14 cellular contexts compared by ENCODE assay signal in the genomic region with DNA sequence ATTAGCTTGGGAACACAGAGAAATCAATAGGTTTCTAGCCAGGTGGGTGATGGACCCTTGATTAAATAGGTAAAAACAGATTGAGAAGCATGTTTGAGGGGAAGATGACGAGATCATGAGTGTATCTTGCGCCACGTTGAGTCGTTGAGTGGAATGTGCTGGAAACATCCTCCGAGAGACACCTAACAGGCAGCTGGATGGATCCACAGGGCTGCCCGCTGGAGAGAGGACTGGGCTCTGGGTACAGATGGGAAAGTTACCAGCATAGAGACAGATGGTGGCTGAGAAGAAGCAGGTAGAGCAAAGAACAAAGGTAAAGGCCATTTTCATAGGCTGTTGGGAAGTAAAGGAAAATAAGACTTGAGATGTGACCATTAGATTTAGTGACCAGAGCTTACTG. TPM values are rescaled to one million over a fixed set of nuclear protein-coding genes. Genes with fewer than 3 reads are reported as not detected.
DNase-seq lines count a peak whose midpoint lies in the region; ATAC-seq and TF ChIP-seq lines count a peak whose summit lies in the region.
"Had no signal": no experiment of that assay in that cellular context is flagged by ENCODE, and none has a peak within 500 bp of the region (broad histone marks: within the 10 kb centered on the region; RNA-seq: fewer than 3 reads in every experiment).

No MANE protein-coding gene starts in this region.

- H2AFZ ChIP-seq in H9 (ENCODE audit: low read length) = no peak overlapping the region

- BruUV-seq in A673 (replicated peaks; lab: Mats Ljungman, UMichigan) = no TSS peak

- H2BK15ac ChIP-seq in H9 (ENCODE audit: low read depth, low read length) (no peak overlapping the region), mesendoderm (replicated peaks; ENCODE audit: low read depth) (no peak overlapping the region)

- H3T11ph ChIP-seq in H9 (ENCODE audit: low read length) = no peak overlapping the region

- H3K36me3 Mint-ChIP-seq in CD4-positive, CD25-positive, alpha-beta regulatory T cell = no peaks in the 10 kb centered on the region
- no peaks in the 10 kb centered on the region for H3K36me3 Mint-ChIP-seq in H9 (ENCODE audit: insufficient read depth in 1 of 3, low read depth in 3 of 3)
- peaks cover 21% of the 10 kb centered on the region for H3K36me3 Mint-ChIP-seq in activated T-helper 1 cell treated with anti-CD3 and anti-CD28 coated beads, Interleukin-12 subunit alpha, Interleukin-12 subunit beta, Interleukin-2, Interleukin-4 antibody, amounts not matched to agents 30 ng/mL and 10 ng/mL and 1 ng/mL, durations not matched to agents 14 hours and 24 hours and 36 hours (ENCODE audit: low read depth)
- H3K36me3 Mint-ChIP-seq: naive thymus-derived CD8-positive, alpha-beta T cell had no signal

- no peak overlapping the region for H3K4me2 ChIP-seq in H9 (ENCODE audit: insufficient read depth, insufficient read length, low read length)
- no peak overlapping the region for H3K4me2 ChIP-seq in mesendoderm (ENCODE audit: low read length)

- H3K4ac ChIP-seq in H9 (ENCODE audit: low read depth, low read length) = no peak overlapping the region
- no peak overlapping the region for H3K4ac ChIP-seq in mesendoderm (ENCODE audit: low read depth, low read length)

- no peak overlapping the region for H2BK12ac ChIP-seq in H9 (ENCODE audit: insufficient read length, low read depth, low read length)

- H3K4me1 ChIP-seq in CD4-positive, CD25-positive, alpha-beta regulatory T cell (ENCODE audit: control insufficient read depth, insufficient read depth, low read length, poor library complexity, severe bottlenecking) = peaks cover 23% of the 10 kb centered on the region
- H3K4me1 ChIP-seq in H9 (ENCODE audit: insufficient read depth, low read length) (peaks cover 6% of the 10 kb centered on the region), mesendoderm (ENCODE audit: control insufficient read depth, low read depth, low read length) (peaks cover 11% of the 10 kb centered on the region), A673 (ENCODE audit: insufficient read depth, low read length, poor library complexity, severe bottlenecking) (peaks cover 10% of the 10 kb centered on the region)
- H3K4me1 ChIP-seq: sigmoid colon had no signal

- DNase-seq in CD4-positive, CD25-positive, alpha-beta regulatory T cell = no peak
- peak; percentile 15 for DNase-seq in H9
- no peak for DNase-seq in activated T-helper 1 cell treated with anti-CD3 and anti-CD28 coated beads, Interleukin-12 subunit alpha, Interleukin-12 subunit beta, Interleukin-2, Interleukin-4 antibody, amounts not matched to agents 30 ng/mL and 10 ng/mL and 1 ng/mL, durations not matched to agents 14 hours and 24 hours and 36 hours (ENCODE audit: low spot score)
- no peak for DNase-seq in mesendoderm
- DNase-seq in A673 (ENCODE audit: low spot score) = no peak
- no peak for DNase-seq in kidney tubule cell (ENCODE audit: low spot score)
- no peak for DNase-seq in NCI-H345 treated with DMSO at 0.1 percent for 48 hours (lab: John Stamatoyannopoulos, UW; ENCODE audit: unreplicated experiment)
- DNase-seq: activated T-cell treated with anti-CD3 and anti-CD28 coated beads, Interleukin-2, amount 50 U/mL, for 48 hours; brain microvascular endothelial cell; COR-L47; cortex of kidney; naive thymus-derived CD8-positive, alpha-beta T cell; NCI-H2081 treated with DMSO at 0.1 percent for 48 hours; sigmoid colon had no signal

- peaks cover 5 to 41% (median 25%) of the 10 kb centered on the region in 4 donors for H3K4me1 Mint-ChIP-seq in CD4-positive, CD25-positive, alpha-beta regulatory T cell
- H3K4me1 Mint-ChIP-seq in H9 = peaks cover 8 to 18% of the 10 kb centered on the region in 2 experiments; a peak in 3 of 4 replicates
- H3K4me1 Mint-ChIP-seq in activated T-helper 1 cell treated with anti-CD3 and anti-CD28 coated beads, Interleukin-12 subunit alpha, Interleukin-12 subunit beta, Interleukin-2, Interleukin-4 antibody, amounts not matched to agents 30 ng/mL and 10 ng/mL and 1 ng/mL, durations not matched to agents 14 hours and 24 hours and 36 hours (ENCODE audit: low read depth) = peaks cover 59% of the 10 kb centered on the region

- intact Hi-C loops in activated T-helper 1 cell treated with anti-CD3 and anti-CD28 coated beads, Interleukin-12 subunit alpha, Interleukin-12 subunit beta, Interleukin-2, Interleukin-4 antibody, amounts not matched to agents 30 ng/mL and 10 ng/mL and 1 ng/mL, durations not matched to agents 14 hours and 24 hours and 36 hours (cut with micrococcal nuclease) = no loop called here
- intact Hi-C loops in A673 (cut with micrococcal nuclease; ENCODE audit: unreplicated experiment) = no loop called here

- H3K56ac ChIP-seq in H9 (ENCODE audit: insufficient read length, low read depth, low read length) (no peak overlapping the region), mesendoderm (ENCODE audit: low read length) (no peak overlapping the region)

- no peaks in the 10 kb centered on the region for H3K9me3 ChIP-seq in CD4-positive, CD25-positive, alpha-beta regulatory T cell (ENCODE audit: control insufficient read depth in 2 of 2, low read length in 2 of 2)
- H3K9me3 ChIP-seq in H9 (ENCODE audit: control insufficient read depth, low read depth, low read length) = no peaks in the 10 kb centered on the region
- H3K9me3 ChIP-seq in A673 (ENCODE audit: low read depth, low read length, poor library complexity, severe bottlenecking) = no peaks in the 10 kb centered on the region
- H3K9me3 ChIP-seq: sigmoid colon had no signal

- H3K79me1 ChIP-seq in H9 (ENCODE audit: insufficient read depth, low read depth, low read length, poor library complexity, severe bottlenecking) (no peaks in the 10 kb centered on the region), mesendoderm (ENCODE audit: low read length) (no peaks in the 10 kb centered on the region)

- no peaks in the 10 kb centered on the region for H3K36me3 ChIP-seq in CD4-positive, CD25-positive, alpha-beta regulatory T cell (ENCODE audit: control insufficient read depth, insufficient read depth, low read length)
- H3K36me3 ChIP-seq in mesendoderm (ENCODE audit: control insufficient read depth, insufficient read depth, low read length) (no peaks in the 10 kb centered on the region), A673 (ENCODE audit: insufficient read depth, low read length, poor library complexity, severe bottlenecking) (no peaks in the 10 kb centered on the region)
- H3K36me3 ChIP-seq: brain microvascular endothelial cell, sigmoid colon had no signal

- H2BK5ac ChIP-seq in H9 (ENCODE audit: insufficient read length, low read length) (no peak overlapping the region), mesendoderm (ENCODE audit: low read length) (no peak overlapping the region)

- no peak overlapping the region for H3K4me3 Mint-ChIP-seq in CD4-positive, CD25-positive, alpha-beta regulatory T cell
- H3K4me3 Mint-ChIP-seq in H9 = no peak overlapping the region
- no peak overlapping the region for H3K4me3 Mint-ChIP-seq in activated T-helper 1 cell treated with anti-CD3 and anti-CD28 coated beads, Interleukin-12 subunit alpha, Interleukin-12 subunit beta, Interleukin-2, Interleukin-4 antibody, amounts not matched to agents 30 ng/mL and 10 ng/mL and 1 ng/mL, durations not matched to agents 14 hours and 24 hours and 36 hours

- H3K9ac ChIP-seq in H9 (ENCODE audit: extremely low read depth, insufficient read length, low read length) (no peak overlapping the region), mesendoderm (ENCODE audit: low read length) (no peak overlapping the region)

- H3K79me2 ChIP-seq in H9 (ENCODE audit: insufficient read depth, low read length) (no peaks in the 10 kb centered on the region), mesendoderm (ENCODE audit: control insufficient read depth, insufficient read depth, low read length) (no peaks in the 10 kb centered on the region)

- no peaks in the 10 kb centered on the region for H4K20me1 ChIP-seq in H9 (ENCODE audit: control insufficient read depth, insufficient read depth, insufficient read length)

- no peak overlapping the region for H3K14ac ChIP-seq in H9 (ENCODE audit: insufficient read depth, low read length)

- POLR2A ChIA-PET in A673 (lab: Charles Lee; ENCODE audit: low non-redundant PET) = interaction anchor here (0.6 kb wide), 1 partner anchor 71 kb away, joined by 3 read pairs; no protein-coding TSS in a partner anchor

- no CpG with 5 or more reads among the region's 6 CpGs for WGBS in H9 (ENCODE audit: extremely low coverage, insufficient read length, low lambda C conversion rate)
- no CpG with 5 or more reads among the region's 6 CpGs for WGBS in mesendoderm (ENCODE audit: extremely low coverage, insufficient coverage, low lambda C conversion rate)

- CTCF ChIA-PET in A673 (lab: Charles Lee) = no interaction called here

- H3K27me3 Mint-ChIP-seq in CD4-positive, CD25-positive, alpha-beta regulatory T cell = no peaks in the 10 kb centered on the region
- H3K27me3 Mint-ChIP-seq in H9 (ENCODE audit: low read depth) = peaks cover 10% of the 10 kb centered on the region
- H3K27me3 Mint-ChIP-seq in activated T-helper 1 cell treated with anti-CD3 and anti-CD28 coated beads, Interleukin-12 subunit alpha, Interleukin-12 subunit beta, Interleukin-2, Interleukin-4 antibody, amounts not matched to agents 30 ng/mL and 10 ng/mL and 1 ng/mL, durations not matched to agents 14 hours and 24 hours and 36 hours (ENCODE audit: insufficient read depth) = no peaks in the 10 kb centered on the region

- no peak for ATAC-seq in CD4-positive, CD25-positive, alpha-beta regulatory T cell (ENCODE audit: low read depth in 2 of 2)
- ATAC-seq: naive thymus-derived CD8-positive, alpha-beta T cell had no signal

- H4K5ac ChIP-seq in H9 (ENCODE audit: insufficient read length, low read depth, low read length) (no peak overlapping the region), mesendoderm (ENCODE audit: low read length) (no peak overlapping the region)

- H3K27ac ChIP-seq in CD4-positive, CD25-positive, alpha-beta regulatory T cell (ENCODE audit: insufficient read depth, low read length, poor library complexity, severe bottlenecking) = peak overlapping the region; percentile 37
- no peak overlapping the region for H3K27ac ChIP-seq in H9 (ENCODE audit: insufficient read length, low read depth, low read length)
- H3K27ac ChIP-seq in mesendoderm (ENCODE audit: low read depth, low read length) = no peak overlapping the region
- H3K27ac ChIP-seq in A673 (ENCODE audit: low read depth, low read length, poor library complexity, severe bottlenecking) = no peak overlapping the region
- H3K27ac ChIP-seq: brain microvascular endothelial cell, sigmoid colon had no signal

- no peak overlapping the region for H2BK20ac ChIP-seq in H9 (ENCODE audit: low read depth, low read length, poor library complexity, severe bottlenecking)

- peak overlapping the region in 2 of 3 donors; percentile 12 to 35 for H3K27ac Mint-ChIP-seq in CD4-positive, CD25-positive, alpha-beta regulatory T cell
- no peak overlapping the region for H3K27ac Mint-ChIP-seq in H9
- peak overlapping the region; percentile 49 for H3K27ac Mint-ChIP-seq in activated T-helper 1 cell treated with anti-CD3 and anti-CD28 coated beads, Interleukin-12 subunit alpha, Interleukin-12 subunit beta, Interleukin-2, Interleukin-4 antibody, amounts not matched to agents 30 ng/mL and 10 ng/mL and 1 ng/mL, durations not matched to agents 14 hours and 24 hours and 36 hours

- H3K9me3 Mint-ChIP-seq in CD4-positive, CD25-positive, alpha-beta regulatory T cell = no peaks in the 10 kb centered on the region
- H3K9me3 Mint-ChIP-seq in H9 = no peaks in the 10 kb centered on the region; a peak in 1 of 5 replicates
- H3K9me3 Mint-ChIP-seq in activated T-helper 1 cell treated with anti-CD3 and anti-CD28 coated beads, Interleukin-12 subunit alpha, Interleukin-12 subunit beta, Interleukin-2, Interleukin-4 antibody, amounts not matched to agents 30 ng/mL and 10 ng/mL and 1 ng/mL, durations not matched to agents 14 hours and 24 hours and 36 hours = no peaks in the 10 kb centered on the region
- H3K9me3 Mint-ChIP-seq: naive thymus-derived CD8-positive, alpha-beta T cell had no signal

- TF ChIP-seq CTCF in H9 (conservative IDR thresholded peaks at IDR 0.05) (no peak), A673 (conservative IDR thresholded peaks at IDR 0.05; ENCODE audit: low read depth, low read length) (no peak)

- H3K27me3 ChIP-seq in CD4-positive, CD25-positive, alpha-beta regulatory T cell (ENCODE audit: control insufficient read depth, insufficient read depth, low read length) = no peaks in the 10 kb centered on the region
- H3K27me3 ChIP-seq in H9 (ENCODE audit: insufficient read depth, low read length) (no peaks in the 10 kb centered on the region), mesendoderm (ENCODE audit: insufficient read depth, low read length, poor library complexity) (no peaks in the 10 kb centered on the region), A673 (replicated peaks; ENCODE audit: insufficient read depth, low read depth, low read length, poor library complexity) (no peaks in the 10 kb centered on the region)
- H3K27me3 ChIP-seq: brain microvascular endothelial cell, sigmoid colon had no signal

- H4K91ac ChIP-seq in H9 (ENCODE audit: insufficient read length, low read depth, low read length) = no peak overlapping the region

- H3K4me3 ChIP-seq in CD4-positive, CD25-positive, alpha-beta regulatory T cell (ENCODE audit: low read depth, low read length) = peak overlapping the region; percentile 34
- no peak overlapping the region for H3K4me3 ChIP-seq in mesendoderm (ENCODE audit: low read length)
- H3K4me3 ChIP-seq in A673 (ENCODE audit: low read depth, low read length, poor library complexity, severe bottlenecking) = no peak overlapping the region
- H3K4me3 ChIP-seq: sigmoid colon had no signal

- H3K18ac ChIP-seq in H9 (ENCODE audit: insufficient read length, low read depth, low read length) = no peak overlapping the region
- no peak overlapping the region for H3K18ac ChIP-seq in mesendoderm (ENCODE audit: low read length)

- H2BK120ac ChIP-seq in H9 (ENCODE audit: low read depth, low read length, poor library complexity, severe bottlenecking) (no peak overlapping the region), mesendoderm (ENCODE audit: low read depth, low read length) (no peak overlapping the region)

- H4K8ac ChIP-seq in H9 (replicated peaks; ENCODE audit: insufficient read length, low read depth, low read length) (no peak overlapping the region), mesendoderm (ENCODE audit: low read depth, low read length) (no peak overlapping the region)

- no peaks in the 10 kb centered on the region for H3K23me2 ChIP-seq in H9 (ENCODE audit: insufficient read length, low read depth, low read length, poor library complexity, severe bottlenecking)

- H3K23ac ChIP-seq in H9 (ENCODE audit: insufficient read length, low read depth, low read length) = no peak overlapping the region
- H3K23ac ChIP-seq in mesendoderm (ENCODE audit: low read length) = no peak overlapping the region

- H2AK5ac ChIP-seq in H9 (ENCODE audit: insufficient read length, low read length) = no peak overlapping the region
- peak overlapping the region; percentile 76 for H2AK5ac ChIP-seq in mesendoderm (ENCODE audit: low read length)

RNA-seq across cellular contexts. Expression of a gene that starts 15.6 kb away (rescaled TPM):
- 2.6 TPM for total RNA-seq in CD4-positive, CD25-positive, alpha-beta regulatory T cell
- 1 to 10 TPM; 1.6 to 4.4 (median 2.9) TPM for polyA plus RNA-seq in CD4-positive, CD25-positive, alpha-beta regulatory T cell
- 2.1 and 2.2 TPM in 2 replicates for total RNA-seq in H9 (2021)
- total RNA-seq in activated T-helper 1 cell treated with anti-CD3 and anti-CD28 coated beads, Interleukin-12 subunit alpha, Interleukin-12 subunit beta, Interleukin-2, Interleukin-4 antibody, amounts not matched to agents 30 ng/mL and 10 ng/mL and 1 ng/mL, durations not matched to agents 14 hours and 24 hours and 36 hours = 89.8 and 94.9 TPM in 2 replicates
- 4.5 TPM for polyA plus RNA-seq in mesendoderm (2013, experiment 1 of 2)
- polyA plus RNA-seq in mesendoderm (2013, experiment 2 of 2) = 5.8 TPM
- 4.1 and 6.9 TPM in 2 replicates for total RNA-seq in A673 (2021)

Comparison
In these comparisons a context has a peak if more than half of its experiments do, and no peak if none do; other contexts are left out.
1. H3K27ac Mint-ChIP-seq: peak in CD4-positive, CD25-positive, alpha-beta regulatory T cell (2 of 3) and activated T-helper 1 cell treated with anti-CD3 and anti-CD28 coated beads, Interleukin-12 subunit alpha, Interleukin-12 subunit beta, Interleukin-2, Interleukin-4 antibody, amounts not matched to agents 30 ng/mL and 10 ng/mL and 1 ng/mL, durations not matched to agents 14 hours and 24 hours and 36 hours (single experiment); none in H9 (0 of 3).
2. RNA of a gene that starts 15.6 kb away (total RNA-seq): 89.8 to 94.9 TPM in activated T-helper 1 cell treated with anti-CD3 and anti-CD28 coated beads, Interleukin-12 subunit alpha, Interleukin-12 subunit beta, Interleukin-2, Interleukin-4 antibody, amounts not matched to agents 30 ng/mL and 10 ng/mL and 1 ng/mL, durations not matched to agents 14 hours and 24 hours and 36 hours; 4.1 to 6.9 TPM in A673, 2.6 TPM in CD4-positive, CD25-positive, alpha-beta regulatory T cell (single experiment) and 2.1 to 2.2 TPM in H9; every median in the first group is over 10 times any median in the second.